Comparison of ENCODE assay signal across 1 cellular context in the genomic region with DNA sequence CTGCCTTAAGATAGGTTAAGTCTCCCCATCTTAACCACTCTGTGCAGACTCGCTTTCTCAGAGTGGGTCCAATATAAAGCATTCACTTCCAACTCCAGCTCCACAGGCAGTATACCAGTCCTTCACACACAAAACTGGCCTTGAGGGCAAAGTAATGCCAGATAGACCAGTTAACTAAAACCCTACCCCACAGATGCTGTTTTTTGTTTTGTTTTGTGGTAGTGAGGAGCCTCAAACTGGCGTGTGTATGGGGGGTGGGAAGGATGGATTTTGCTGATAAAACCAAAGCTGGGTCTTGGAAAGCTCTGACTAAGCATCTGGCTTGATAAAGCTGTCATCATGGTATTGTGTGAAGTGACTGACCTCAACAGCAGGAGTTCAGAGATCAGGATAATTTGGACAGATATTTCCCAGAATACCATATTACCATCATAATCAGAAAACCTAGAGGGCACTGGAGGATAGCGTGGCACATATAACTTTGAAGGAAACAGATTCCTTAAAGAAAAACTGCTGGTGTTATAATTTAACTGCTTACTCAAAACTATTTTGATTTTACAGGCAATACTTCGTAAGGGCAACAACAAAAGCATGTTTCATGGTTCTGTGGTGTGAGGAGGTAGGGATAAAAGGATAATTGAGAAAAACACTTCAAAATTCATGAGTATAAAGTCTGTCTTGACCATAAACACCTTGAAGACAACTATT.
A peak's percentile ranks its signal among the peaks of the same experiment; 100 is the strongest.
TF ChIP-seq lines count a peak whose summit lies in the region.

No MANE protein-coding gene starts in this region.

TF ChIP-seq in endothelial cell of umbilical vein, 7 proteins besides CTCF, POLR2A, EP300 and RAD21:
- peak; percentile 85 for TF ChIP-seq GATA2 (IDR thresholded peaks at IDR 0.05; ENCODE audit: insufficient read depth, insufficient read length, low read depth, low read length)
- TF ChIP-seq MAX (IDR thresholded peaks at IDR 0.05; ENCODE audit: insufficient read depth, insufficient read length): no peak
- no peak for TF ChIP-seq MYC (IDR thresholded peaks at IDR 0.05; ENCODE audit: low read depth, low read length)
- TF ChIP-seq JUN (IDR thresholded peaks at IDR 0.05; ENCODE audit: borderline replicate concordance, insufficient read depth, insufficient read length, low read depth): peak; percentile 63
- peak; percentile 47 for TF ChIP-seq POLR2AphosphoS5 (IDR thresholded peaks at IDR 0.05; ENCODE audit: insufficient read depth, low read depth, low read length)
- TF ChIP-seq FOS (IDR thresholded peaks at IDR 0.05; ENCODE audit: borderline replicate concordance, insufficient read depth, low read length): peak; percentile 36
